23 cellular contexts compared by ENCODE assay signal in the genomic region with DNA sequence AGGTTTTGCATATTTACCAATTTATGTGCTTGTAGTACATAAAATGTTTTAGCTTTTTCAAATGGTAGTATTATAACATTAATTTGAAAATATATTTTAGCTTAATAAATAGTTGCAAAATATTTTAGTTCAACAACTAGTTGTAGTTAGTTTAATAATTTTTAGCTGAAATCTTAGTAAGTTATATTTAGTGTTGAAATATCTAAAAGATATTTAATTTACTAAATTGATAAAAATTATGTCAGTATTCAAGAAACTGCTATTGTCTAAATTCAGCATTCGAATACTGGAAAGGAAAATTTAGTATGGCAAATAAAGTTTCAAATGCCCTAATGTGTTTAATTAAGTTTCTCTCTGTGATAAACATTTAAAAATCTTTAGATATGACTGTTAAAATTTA.
"Had no signal": no experiment of that assay in that cellular context is flagged by ENCODE, and none has a peak within 500 bp of the region (broad histone marks: within the 10 kb centered on the region; RNA-seq: fewer than 3 reads in every experiment).

No MANE protein-coding gene starts in this region.

- DNase-seq: hippocampal formation; left ventricle myocardium inferior; naive B cell; natural killer cell; nephron progenitor cell; occipital lobe; retina; right cardiac atrium; spleen; stimulated activated CD4-positive, alpha-beta T cell treated with anti-CD3 and anti-CD28 coated beads, Interleukin-4, amount 100 ng/mL, for 24 hours; stimulated activated naive CD4-positive, alpha-beta T cell; tibial artery; trophoblast cell; upper lobe of right lung had no signal

- H3K4me1 ChIP-seq: left ventricle myocardium inferior, neural progenitor cell, prostate gland, spleen, suprapubic skin, tibial artery, upper lobe of right lung had no signal

- H3K27ac ChIP-seq: left ventricle myocardium inferior, neural progenitor cell, neutrophil, prostate gland, skin epidermis, spleen, suprapubic skin, thoracic aorta, tibial artery, upper lobe of right lung had no signal

- H3K27me3 ChIP-seq: neural progenitor cell, neutrophil, spleen, suprapubic skin, tibial artery, upper lobe of right lung had no signal

- FAIRE-seq: keratinocyte, urothelium cell line had no signal

- H3K36me3 ChIP-seq: left ventricle myocardium inferior, neural progenitor cell, neutrophil, prostate gland, spleen, suprapubic skin, thoracic aorta, tibial artery, upper lobe of right lung had no signal

- H3K9me3 ChIP-seq: neutrophil, prostate gland, suprapubic skin, thoracic aorta, upper lobe of right lung had no signal

- H3K4me3 ChIP-seq: left ventricle myocardium inferior, lung, neural progenitor cell, prostate gland, skin epidermis, spleen, suprapubic skin, thoracic aorta, tibial artery, upper lobe of right lung had no signal
